ENCODE assay signal across 1 cellular context in genomic region chr12:57611810-57612710, GRCh38.
TF ChIP-seq lines count a peak whose summit lies in the region.

No MANE protein-coding gene starts in this region.

TF ChIP-seq in IMR-90, 13 proteins besides CTCF, POLR2A, EP300 and RAD21:
- TF ChIP-seq MAFK (IDR thresholded peaks at IDR 0.05; ENCODE audit: low read depth, low read length) (no peak), FOS (IDR thresholded peaks at IDR 0.05; ENCODE audit: low read depth, low read length) (no peak), SMC3 (IDR thresholded peaks at IDR 0.05; ENCODE audit: low read depth, low read length) (no peak), MAZ (IDR thresholded peaks at IDR 0.05; ENCODE audit: borderline replicate concordance, low read depth, low read length) (no peak), USF2 (IDR thresholded peaks at IDR 0.05; ENCODE audit: low read depth, low read length) (no peak), RCOR1 (IDR thresholded peaks at IDR 0.05; ENCODE audit: insufficient replicate concordance, low read length) (no peak), ELK1 (IDR thresholded peaks at IDR 0.05; ENCODE audit: borderline replicate concordance, low read depth, low read length) (no peak), CEBPB (IDR thresholded peaks at IDR 0.05; ENCODE audit: low read depth, low read length) (no peak), RFX5 (IDR thresholded peaks at IDR 0.05; ENCODE audit: low read depth, low read length) (no peak), BHLHE40 (IDR thresholded peaks at IDR 0.05; ENCODE audit: low read depth, low read length) (no peak), MXI1 (IDR thresholded peaks at IDR 0.05; ENCODE audit: borderline replicate concordance, low read depth, low read length) (no peak), NFE2L2 (IDR thresholded peaks at IDR 0.05; ENCODE audit: low read depth, low read length) (no peak), CHD1 (IDR thresholded peaks at IDR 0.05; ENCODE audit: low read depth, low read length) (no peak)
TF ChIP-seq in IMR-90: peak in this region for 0.
